ENCODE assay signal across 14 cellular contexts in genomic region chr5:118553662-118554061, GRCh38.
DNase-seq lines count a peak whose midpoint lies in the region; ATAC-seq and TF ChIP-seq lines count a peak whose summit lies in the region.
"Had no signal": no experiment of that assay in that cellular context is flagged by ENCODE, and none has a peak within 500 bp of the region (broad histone marks: within the 10 kb centered on the region; RNA-seq: fewer than 3 reads in every experiment).

No MANE protein-coding gene starts in this region.

- no peaks in the 10 kb centered on the region for H3K9me3 ChIP-seq in psoas muscle

- ATAC-seq in psoas muscle (peak; percentile 47 to 80 (median 59)), GM19324 (IDR thresholded peaks at IDR 0.05; ENCODE audit: low FRiP score, unreplicated experiment) (no peak)
- ATAC-seq: stimulated activated naive CD8-positive, alpha-beta T cell treated with anti-CD3 and anti-CD28 coated beads, Interleukin-15, Interleukin-2, amounts not matched to agents 100 U/mL and 50 U/mL, for 24 hours; WTC11 had no signal

- 11 to 23% (median 16%) methylated on average over 3 of the region's 3 CpGs for WGBS in psoas muscle, 3 donors

- intact Hi-C loops in psoas muscle (cut with DNase I), result no loop called here

- no peaks in the 10 kb centered on the region for H3K36me3 ChIP-seq in psoas muscle (ENCODE audit: insufficient read depth in 1 of 2, low read depth in 1 of 2)

- H3K4me3 ChIP-seq in fibroblast of the aortic adventitia (ENCODE audit: low read depth, low read length) (no peak overlapping the region), psoas muscle (no peak overlapping the region)

- TF ChIP-seq CTCF in fibroblast of the aortic adventitia (IDR thresholded peaks at IDR 0.05; ENCODE audit: insufficient read depth, low read length) (no peak), psoas muscle (IDR thresholded peaks at IDR 0.05) (no peak)

- H3K4me1 ChIP-seq in psoas muscle, result no peaks in the 10 kb centered on the region

- H3K27ac ChIP-seq in psoas muscle, result no peak overlapping the region
- H3K27ac ChIP-seq in substantia nigra (ENCODE audit: low read depth, low read length, poor library complexity, severe bottlenecking), result no peak overlapping the region
- H3K27ac ChIP-seq: RWPE1 had no signal

- H3K27me3 ChIP-seq in psoas muscle (ENCODE audit: insufficient read depth in 3 of 3, low read length in 2 of 3), result peaks cover 0 to 2% (median 0%) of the 10 kb centered on the region in 3 donors

- DNase-seq in ELR (ENCODE audit: low read depth), result peak; percentile 3
- DNase-seq in fibroblast of the aortic adventitia (ENCODE audit: low read depth), result peak; percentile 79
- peak; percentile 39 to 64 for DNase-seq in psoas muscle
- DNase-seq in NCI-H524 (lab: John Stamatoyannopoulos, UW), result no peak
- DNase-seq in substantia nigra (lab: John Stamatoyannopoulos, UW), result no peak
- DNase-seq in T-helper 2 cell, result no peak
- DNase-seq: activated effector memory CD4-positive, alpha-beta T cell treated with anti-CD3 and anti-CD28 coated beads, Interleukin-2, amount 50 U/mL, for 16 hours; cortex of kidney; NCI-H2029; stimulated activated naive CD8-positive, alpha-beta T cell treated with anti-CD3 and anti-CD28 coated beads, Interleukin-15, Interleukin-2, amounts not matched to agents 100 U/mL and 50 U/mL, for 24 hours had no signal

TF ChIP-seq in PFSK-1, 5 proteins besides CTCF, POLR2A, EP300 and RAD21:
- no peak; the same call in 1 of the 2 replicates for TF ChIP-seq POLR2AphosphoS5 (IDR thresholded peaks at IDR 0.05; ENCODE audit: low read depth, low read length)
- TF ChIP-seq SIN3A (IDR thresholded peaks at IDR 0.05; ENCODE audit: borderline replicate concordance, insufficient read depth, low read length), result peak; percentile 65; the same call in 1 of the 2 replicates
TF ChIP-seq in PFSK-1: peak in this region for 1.

Comparison
In these comparisons a context has a peak if more than half of its experiments do, and no peak if none do; other contexts are left out.
1. DNase-seq: peak in ELR (single experiment), fibroblast of the aortic adventitia (single experiment) and psoas muscle (2 of 2); none in NCI-H524 (0 of 2), substantia nigra (0 of 49) and T-helper 2 cell (0 of 5).